ENCODE assay signal across 3 cellular contexts in genomic region chr11:50037282-50037681, GRCh38.
TF ChIP-seq lines count a peak whose summit lies in the region.

No MANE protein-coding gene starts in this region.

TF ChIP-seq in SK-N-SH, 30 proteins besides CTCF, POLR2A, EP300 and RAD21:
- TF ChIP-seq MEF2A (IDR thresholded peaks at IDR 0.05; ENCODE audit: borderline replicate concordance, low read depth) (no peak), RFX5 (IDR thresholded peaks at IDR 0.05; ENCODE audit: low read length) (no peak)
TF ChIP-seq in SK-N-SH: peak in this region for 0.

TF ChIP-seq in SK-N-SH treated with all-trans-retinoic acid at 6 μM for 48 hours, 23 proteins besides CTCF, POLR2A, EP300 and RAD21:
- no peak for TF ChIP-seq ZFP30 (CRISPR knock-in tag; IDR thresholded peaks at IDR 0.05)
- no peak for TF ChIP-seq BACH2 (CRISPR knock-in tag; IDR thresholded peaks at IDR 0.05; ENCODE audit: borderline replicate concordance)
- no peak for TF ChIP-seq ESRRG (CRISPR knock-in tag; IDR thresholded peaks at IDR 0.05)
- no peak for TF ChIP-seq ZNF565 (CRISPR knock-in tag; conservative IDR thresholded peaks at IDR 0.05; ENCODE audit: low read depth)
- TF ChIP-seq TSHZ2 (CRISPR knock-in tag; IDR thresholded peaks at IDR 0.05): no peak
- TF ChIP-seq SNAI2 (CRISPR knock-in tag; IDR thresholded peaks at IDR 0.05): no peak

TF ChIP-seq in HepG2, 621 proteins besides CTCF, POLR2A, EP300 and RAD21:
- TF ChIP-seq NR3C1 (CRISPR knock-in tag; IDR thresholded peaks at IDR 0.05) (no peak), LCORL (IDR thresholded peaks at IDR 0.05) (peak; percentile 87), LCORL (CRISPR knock-in tag; IDR thresholded peaks at IDR 0.05) (no peak), ZNF782 (CRISPR knock-in tag; IDR thresholded peaks at IDR 0.05; ENCODE audit: borderline replicate concordance) (no peak)
